ENCODE assay signal across 11 cellular contexts in the genomic region with DNA sequence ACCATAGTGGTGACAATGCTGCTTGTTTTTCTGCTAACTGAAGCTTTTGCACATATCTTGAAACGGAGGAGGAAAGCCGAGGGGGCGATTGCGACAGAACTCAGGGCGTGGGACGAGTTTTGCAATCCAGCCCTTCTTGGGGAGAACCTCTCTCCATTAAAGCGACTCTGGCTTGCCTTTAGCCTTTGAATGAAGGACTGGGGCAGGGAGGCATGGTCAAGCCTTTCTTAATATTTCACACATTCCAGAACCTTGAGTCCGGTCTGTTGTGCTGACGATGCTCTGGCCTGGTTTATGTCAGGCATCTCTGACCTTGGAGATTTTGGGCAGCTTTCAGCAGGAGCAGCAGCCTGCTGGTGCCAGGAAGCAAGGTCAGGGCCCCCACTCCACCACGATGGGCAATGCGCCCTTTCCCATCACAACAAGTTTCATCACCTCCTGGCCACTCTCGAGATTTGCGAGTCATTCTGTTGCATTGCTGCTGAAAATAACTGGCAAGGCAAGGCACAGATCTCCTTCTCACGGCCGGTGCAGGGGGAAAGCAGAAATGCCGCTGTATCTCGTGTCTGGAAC. TPM values are rescaled to one million over a fixed set of nuclear protein-coding genes. Genes with fewer than 3 reads are reported as not detected.
DNase-seq lines count a peak whose midpoint lies in the region; ATAC-seq and TF ChIP-seq lines count a peak whose summit lies in the region.
"Had no signal": no experiment of that assay in that cellular context is flagged by ENCODE, and none has a peak within 500 bp of the region (broad histone marks: within the 10 kb centered on the region; RNA-seq: fewer than 3 reads in every experiment).

No MANE protein-coding gene starts in this region.

- no peak overlapping the region for H3K23ac ChIP-seq in neuronal stem cell (ENCODE audit: low read depth, low read length, poor library complexity)

- no peak overlapping the region for H4K8ac ChIP-seq in neuronal stem cell (ENCODE audit: low read depth, low read length)

- DNase-seq in A673 (ENCODE audit: low spot score) = peak; percentile 36
- no peak for DNase-seq in PC-9
- DNase-seq in fibroblast of villous mesenchyme (ENCODE audit: low read depth) = peak; percentile 99
- no peak for DNase-seq in neuronal stem cell (ENCODE audit: low spot score)
- no peak for DNase-seq in RKO (ENCODE audit: low spot score)
- no peak for DNase-seq in anterior cingulate cortex (lab: John Stamatoyannopoulos, UW)
- DNase-seq in naive thymus-derived CD8-positive, alpha-beta T cell = no peak
- DNase-seq: AML-193, NCI-H82 had no signal

- POLR2A ChIA-PET in A673 (lab: Charles Lee; ENCODE audit: low non-redundant PET) = no interaction called here
- POLR2A ChIA-PET in PC-9 (lab: Charles Lee; ENCODE audit: unreplicated experiment) = no interaction called here
- POLR2A ChIA-PET in naive thymus-derived CD8-positive, alpha-beta T cell (lab: Charles Lee) = no interaction called here

- no peak overlapping the region for H3K4ac ChIP-seq in neuronal stem cell (ENCODE audit: low read length)

- peaks cover 0 to 6% (median 3%) of the 10 kb centered on the region in 4 donors for H3K4me1 Mint-ChIP-seq in naive thymus-derived CD8-positive, alpha-beta T cell

- H2BK5ac ChIP-seq in neuronal stem cell (ENCODE audit: low read length) = no peak overlapping the region

- H4K91ac ChIP-seq in neuronal stem cell (ENCODE audit: low read depth, low read length, poor library complexity) = no peak overlapping the region

- no peaks in the 10 kb centered on the region; the same call in 1 of the 2 replicates for H3F3A ChIP-seq in PC-9 (ENCODE audit: insufficient read depth, low read depth)

- WGBS in neuronal stem cell (ENCODE audit: extremely low coverage in 2 of 2, insufficient read length in 2 of 2, insufficient replicate concordance in 1 of 2), 2 donors = no CpG with 5 or more reads among the region's 17 CpGs

- TF ChIP-seq CTCF in A673 (conservative IDR thresholded peaks at IDR 0.05; ENCODE audit: low read depth, low read length) (no peak), PC-9 (conservative IDR thresholded peaks at IDR 0.05) (no peak), fibroblast of villous mesenchyme (IDR thresholded peaks at IDR 0.05; ENCODE audit: insufficient read depth, low read depth, low read length) (no peak)

- no peak overlapping the region for H2BK120ac ChIP-seq in neuronal stem cell (ENCODE audit: low read depth, low read length)

- H4K20me1 ChIP-seq in PC-9 (ENCODE audit: insufficient read depth) = no peaks in the 10 kb centered on the region

- H3K9ac ChIP-seq in neuronal stem cell (ENCODE audit: low read depth, low read length, poor library complexity) = no peak overlapping the region

- H3K79me2 ChIP-seq in PC-9 (ENCODE audit: low read depth) = no peaks in the 10 kb centered on the region

- H3K4me2 ChIP-seq in PC-9 (peak overlapping the region; percentile 32), neuronal stem cell (ENCODE audit: insufficient read depth, low read length, poor library complexity, severe bottlenecking) (no peak overlapping the region)

- no peaks in the 10 kb centered on the region for H3K27me3 ChIP-seq in A673 (replicated peaks; ENCODE audit: insufficient read depth, low read depth, low read length, poor library complexity)
- no peaks in the 10 kb centered on the region for H3K27me3 ChIP-seq in PC-9 (ENCODE audit: insufficient read depth, low read depth)
- H3K27me3 ChIP-seq in neuronal stem cell (ENCODE audit: control insufficient read depth in 3 of 3, insufficient read depth in 3 of 3, low read depth in 1 of 3, low read length in 3 of 3) = peaks cover 0 to 42% (median 0%) of the 10 kb centered on the region in 3 experiments

- H3K18ac ChIP-seq in neuronal stem cell (ENCODE audit: low read length) = no peak overlapping the region

- H3K36me3 Mint-ChIP-seq in naive thymus-derived CD8-positive, alpha-beta T cell = peaks cover 0 to 6% (median 0%) of the 10 kb centered on the region in 3 donors

- BruUV-seq in A673 (replicated peaks; lab: Mats Ljungman, UMichigan) (no TSS peak), PC-9 (replicated peaks; lab: Mats Ljungman, UMichigan) (no TSS peak)

- H3K9me3 Mint-ChIP-seq in naive thymus-derived CD8-positive, alpha-beta T cell = peaks cover 0 to 10% (median 0%) of the 10 kb centered on the region in 9 donors

- CTCF ChIA-PET in A673 (lab: Charles Lee) = no interaction called here
- CTCF ChIA-PET in PC-9 (lab: Charles Lee) = no interaction called here

- H3K9me2 ChIP-seq in PC-9 (ENCODE audit: insufficient read depth) = no peaks in the 10 kb centered on the region

- H2BK15ac ChIP-seq in neuronal stem cell (ENCODE audit: low read length) = no peak overlapping the region

- no peaks in the 10 kb centered on the region for H3K79me1 ChIP-seq in neuronal stem cell (ENCODE audit: low read depth, low read length)

- H3K4me1 ChIP-seq in A673 (ENCODE audit: insufficient read depth, low read length, poor library complexity, severe bottlenecking) (peaks cover 10% of the 10 kb centered on the region), PC-9 (replicated peaks; ENCODE audit: insufficient read depth) (peaks cover 9% of the 10 kb centered on the region; the same call in 1 of the 2 replicates), neuronal stem cell (ENCODE audit: control insufficient read depth in 2 of 2, insufficient read depth in 1 of 2, low read depth in 1 of 2, low read length in 2 of 2) (peaks cover 0 to 2% of the 10 kb centered on the region in 2 donors)

- intact Hi-C loops in A673 (cut with micrococcal nuclease; ENCODE audit: unreplicated experiment) (no loop called here), PC-9 (cut with micrococcal nuclease; ENCODE audit: unreplicated experiment) (no loop called here)

- H3K27ac ChIP-seq in A673 (ENCODE audit: low read depth, low read length, poor library complexity, severe bottlenecking) (no peak overlapping the region), PC-9 (no peak overlapping the region), neuronal stem cell (replicated peaks; ENCODE audit: low read length) (no peak overlapping the region)
- H3K27ac ChIP-seq: epithelial cell of prostate had no signal

- no peak overlapping the region for H2AFZ ChIP-seq in PC-9
- H2AFZ ChIP-seq in neuronal stem cell (ENCODE audit: low read length) = no peak overlapping the region

- H3K4me3 Mint-ChIP-seq in naive thymus-derived CD8-positive, alpha-beta T cell = no peak overlapping the region

- H2BK12ac ChIP-seq in neuronal stem cell (ENCODE audit: low read length) = no peak overlapping the region

- no peak overlapping the region for H3K14ac ChIP-seq in neuronal stem cell (ENCODE audit: low read length)

- H3K27me3 Mint-ChIP-seq in naive thymus-derived CD8-positive, alpha-beta T cell = peaks cover 0 to 6% (median 4%) of the 10 kb centered on the region in 5 donors

- no peak for ATAC-seq in GM21367 (IDR thresholded peaks at IDR 0.05; ENCODE audit: unreplicated experiment)
- no peak for ATAC-seq in naive thymus-derived CD8-positive, alpha-beta T cell

- no peak overlapping the region for H3K27ac Mint-ChIP-seq in naive thymus-derived CD8-positive, alpha-beta T cell

- H3K9me3 ChIP-seq in A673 (ENCODE audit: low read depth, low read length, poor library complexity, severe bottlenecking) (peaks cover 5% of the 10 kb centered on the region), PC-9 (ENCODE audit: insufficient read depth, low read depth) (no peaks in the 10 kb centered on the region), neuronal stem cell (replicated peaks in 1 of 2; ENCODE audit: control insufficient read depth in 2 of 2, insufficient read depth in 1 of 2, low read depth in 1 of 2, low read length in 2 of 2) (no peaks in the 10 kb centered on the region)

- H2AK5ac ChIP-seq in neuronal stem cell (ENCODE audit: low read depth, low read length) = peak overlapping the region; percentile 25

- H3K4me3 ChIP-seq in A673 (ENCODE audit: low read depth, low read length, poor library complexity, severe bottlenecking) (no peak overlapping the region), PC-9 (no peak overlapping the region), fibroblast of villous mesenchyme (ENCODE audit: low read depth, low read length) (no peak overlapping the region), neuronal stem cell (ENCODE audit: low read length in 2 of 2) (no peak overlapping the region)

- H3K36me3 ChIP-seq in A673 (ENCODE audit: insufficient read depth, low read length, poor library complexity, severe bottlenecking) (no peaks in the 10 kb centered on the region), PC-9 (ENCODE audit: low read depth) (no peaks in the 10 kb centered on the region), neuronal stem cell (replicated peaks in 1 of 2; ENCODE audit: control insufficient read depth in 2 of 2, insufficient read depth in 2 of 2, low read length in 2 of 2) (no peaks in the 10 kb centered on the region)

RNA-seq across cellular contexts. Expression of gene EMILIN2, which starts 10.8 kb away (rescaled TPM):
- total RNA-seq in A673 (2021) (22.9 and 23.4 TPM in 2 replicates), PC-9 (2021) (0.07 TPM in 1 of 2 replicates, not detected in the other), fibroblast of villous mesenchyme (16.4 and 24.8 TPM in 2 replicates)
- 4.1 TPM for polyA plus RNA-seq in neuronal stem cell (2013, experiment 1 of 2)
- polyA plus RNA-seq in neuronal stem cell (2013, experiment 2 of 2) = 3.2 TPM
- 1 to 10 TPM; 4.6 to 5.1 TPM for total RNA-seq in naive thymus-derived CD8-positive, alpha-beta T cell
- 1 to 10 TPM; 1.1 to 2.5 (median 1.6) TPM for polyA plus RNA-seq in naive thymus-derived CD8-positive, alpha-beta T cell

Comparison
In these comparisons a context has a peak if more than half of its experiments do, and no peak if none do; other contexts are left out.
1. DNase-seq: peak in A673 (single experiment) and fibroblast of villous mesenchyme (single experiment); none in PC-9 (0 of 2), neuronal stem cell (single experiment), RKO (single experiment), anterior cingulate cortex (0 of 58) and naive thymus-derived CD8-positive, alpha-beta T cell (0 of 10).